In genomic region chr17:310111-311010, GRCh38 we compare ENCODE assay signal across 1 cellular context.
TF ChIP-seq lines count a peak whose summit lies in the region.

No MANE protein-coding gene starts in this region.

TF ChIP-seq in WTC11, 78 proteins besides CTCF, POLR2A, EP300 and RAD21 (continued from another document):
- TF ChIP-seq ZNF512 (CRISPR knock-in tag; IDR thresholded peaks at IDR 0.05; ENCODE audit: borderline replicate concordance) (no peak), CREM (CRISPR knock-in tag; IDR thresholded peaks at IDR 0.05) (no peak), MAX (CRISPR knock-in tag; IDR thresholded peaks at IDR 0.05) (no peak), ZNF416 (CRISPR knock-in tag; IDR thresholded peaks at IDR 0.05) (no peak), E2F1 (CRISPR knock-in tag; IDR thresholded peaks at IDR 0.05) (no peak), E2F5 (CRISPR knock-in tag; IDR thresholded peaks at IDR 0.05) (no peak), GTF2I (CRISPR knock-in tag; conservative IDR thresholded peaks at IDR 0.05) (no peak), HMGA2 (CRISPR knock-in tag; IDR thresholded peaks at IDR 0.05) (no peak), MYBL2 (CRISPR knock-in tag; IDR thresholded peaks at IDR 0.05) (no peak), GRHL2 (CRISPR knock-in tag; IDR thresholded peaks at IDR 0.05; ENCODE audit: insufficient replicate concordance, severe bottlenecking) (no peak), KAT7 (CRISPR knock-in tag; IDR thresholded peaks at IDR 0.05; ENCODE audit: borderline replicate concordance) (no peak), USF2 (CRISPR knock-in tag; IDR thresholded peaks at IDR 0.05) (no peak), ZNF396 (CRISPR knock-in tag; IDR thresholded peaks at IDR 0.05; ENCODE audit: borderline replicate concordance) (no peak), RORB (CRISPR knock-in tag; IDR thresholded peaks at IDR 0.05) (no peak), ZSCAN18 (CRISPR knock-in tag; IDR thresholded peaks at IDR 0.05) (no peak), TEAD1 (CRISPR knock-in tag; IDR thresholded peaks at IDR 0.05) (no peak), USF1 (CRISPR knock-in tag; IDR thresholded peaks at IDR 0.05) (no peak), NFATC4 (CRISPR knock-in tag; IDR thresholded peaks at IDR 0.05) (no peak)
TF ChIP-seq in WTC11: peak in this region for 0.
